2 cellular contexts compared by ENCODE assay signal in the genomic region with DNA sequence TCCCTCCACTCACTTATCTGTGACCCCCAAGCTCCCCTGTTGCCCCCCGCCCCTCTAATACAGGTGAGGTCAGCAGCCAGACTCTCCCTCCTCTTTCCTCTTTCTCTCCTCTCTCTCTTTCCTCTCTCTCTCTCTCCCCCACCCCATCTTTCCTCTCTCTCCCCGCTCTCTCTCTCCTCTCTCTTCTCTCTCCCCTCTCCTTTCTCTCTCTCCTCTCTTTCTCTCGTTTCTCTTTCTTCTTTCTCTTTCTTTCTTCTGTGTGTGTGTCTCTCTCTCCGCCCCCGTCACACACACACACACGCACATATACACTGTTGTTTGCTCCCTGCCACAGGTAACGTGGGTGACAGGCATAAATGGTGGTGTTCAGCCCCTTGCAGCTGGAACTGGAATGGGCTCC.
TF ChIP-seq lines count a peak whose summit lies in the region.

No MANE protein-coding gene starts in this region.

TF ChIP-seq in GM23338, 12 proteins besides CTCF, POLR2A, EP300 and RAD21:
- TF ChIP-seq ZNF114 (CRISPR knock-in tag; IDR thresholded peaks at IDR 0.05): no peak
- TF ChIP-seq, protein P1, sequence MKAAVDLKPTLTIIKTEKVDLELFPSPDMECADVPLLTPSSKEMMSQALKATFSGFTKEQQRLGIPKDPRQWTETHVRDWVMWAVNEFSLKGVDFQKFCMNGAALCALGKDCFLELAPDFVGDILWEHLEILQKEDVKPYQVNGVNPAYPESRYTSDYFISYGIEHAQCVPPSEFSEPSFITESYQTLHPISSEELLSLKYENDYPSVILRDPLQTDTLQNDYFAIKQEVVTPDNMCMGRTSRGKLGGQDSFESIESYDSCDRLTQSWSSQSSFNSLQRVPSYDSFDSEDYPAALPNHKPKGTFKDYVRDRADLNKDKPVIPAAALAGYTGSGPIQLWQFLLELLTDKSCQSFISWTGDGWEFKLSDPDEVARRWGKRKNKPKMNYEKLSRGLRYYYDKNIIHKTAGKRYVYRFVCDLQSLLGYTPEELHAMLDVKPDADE (IDR thresholded peaks at IDR 0.05): no peak
- TF ChIP-seq, protein P2, sequence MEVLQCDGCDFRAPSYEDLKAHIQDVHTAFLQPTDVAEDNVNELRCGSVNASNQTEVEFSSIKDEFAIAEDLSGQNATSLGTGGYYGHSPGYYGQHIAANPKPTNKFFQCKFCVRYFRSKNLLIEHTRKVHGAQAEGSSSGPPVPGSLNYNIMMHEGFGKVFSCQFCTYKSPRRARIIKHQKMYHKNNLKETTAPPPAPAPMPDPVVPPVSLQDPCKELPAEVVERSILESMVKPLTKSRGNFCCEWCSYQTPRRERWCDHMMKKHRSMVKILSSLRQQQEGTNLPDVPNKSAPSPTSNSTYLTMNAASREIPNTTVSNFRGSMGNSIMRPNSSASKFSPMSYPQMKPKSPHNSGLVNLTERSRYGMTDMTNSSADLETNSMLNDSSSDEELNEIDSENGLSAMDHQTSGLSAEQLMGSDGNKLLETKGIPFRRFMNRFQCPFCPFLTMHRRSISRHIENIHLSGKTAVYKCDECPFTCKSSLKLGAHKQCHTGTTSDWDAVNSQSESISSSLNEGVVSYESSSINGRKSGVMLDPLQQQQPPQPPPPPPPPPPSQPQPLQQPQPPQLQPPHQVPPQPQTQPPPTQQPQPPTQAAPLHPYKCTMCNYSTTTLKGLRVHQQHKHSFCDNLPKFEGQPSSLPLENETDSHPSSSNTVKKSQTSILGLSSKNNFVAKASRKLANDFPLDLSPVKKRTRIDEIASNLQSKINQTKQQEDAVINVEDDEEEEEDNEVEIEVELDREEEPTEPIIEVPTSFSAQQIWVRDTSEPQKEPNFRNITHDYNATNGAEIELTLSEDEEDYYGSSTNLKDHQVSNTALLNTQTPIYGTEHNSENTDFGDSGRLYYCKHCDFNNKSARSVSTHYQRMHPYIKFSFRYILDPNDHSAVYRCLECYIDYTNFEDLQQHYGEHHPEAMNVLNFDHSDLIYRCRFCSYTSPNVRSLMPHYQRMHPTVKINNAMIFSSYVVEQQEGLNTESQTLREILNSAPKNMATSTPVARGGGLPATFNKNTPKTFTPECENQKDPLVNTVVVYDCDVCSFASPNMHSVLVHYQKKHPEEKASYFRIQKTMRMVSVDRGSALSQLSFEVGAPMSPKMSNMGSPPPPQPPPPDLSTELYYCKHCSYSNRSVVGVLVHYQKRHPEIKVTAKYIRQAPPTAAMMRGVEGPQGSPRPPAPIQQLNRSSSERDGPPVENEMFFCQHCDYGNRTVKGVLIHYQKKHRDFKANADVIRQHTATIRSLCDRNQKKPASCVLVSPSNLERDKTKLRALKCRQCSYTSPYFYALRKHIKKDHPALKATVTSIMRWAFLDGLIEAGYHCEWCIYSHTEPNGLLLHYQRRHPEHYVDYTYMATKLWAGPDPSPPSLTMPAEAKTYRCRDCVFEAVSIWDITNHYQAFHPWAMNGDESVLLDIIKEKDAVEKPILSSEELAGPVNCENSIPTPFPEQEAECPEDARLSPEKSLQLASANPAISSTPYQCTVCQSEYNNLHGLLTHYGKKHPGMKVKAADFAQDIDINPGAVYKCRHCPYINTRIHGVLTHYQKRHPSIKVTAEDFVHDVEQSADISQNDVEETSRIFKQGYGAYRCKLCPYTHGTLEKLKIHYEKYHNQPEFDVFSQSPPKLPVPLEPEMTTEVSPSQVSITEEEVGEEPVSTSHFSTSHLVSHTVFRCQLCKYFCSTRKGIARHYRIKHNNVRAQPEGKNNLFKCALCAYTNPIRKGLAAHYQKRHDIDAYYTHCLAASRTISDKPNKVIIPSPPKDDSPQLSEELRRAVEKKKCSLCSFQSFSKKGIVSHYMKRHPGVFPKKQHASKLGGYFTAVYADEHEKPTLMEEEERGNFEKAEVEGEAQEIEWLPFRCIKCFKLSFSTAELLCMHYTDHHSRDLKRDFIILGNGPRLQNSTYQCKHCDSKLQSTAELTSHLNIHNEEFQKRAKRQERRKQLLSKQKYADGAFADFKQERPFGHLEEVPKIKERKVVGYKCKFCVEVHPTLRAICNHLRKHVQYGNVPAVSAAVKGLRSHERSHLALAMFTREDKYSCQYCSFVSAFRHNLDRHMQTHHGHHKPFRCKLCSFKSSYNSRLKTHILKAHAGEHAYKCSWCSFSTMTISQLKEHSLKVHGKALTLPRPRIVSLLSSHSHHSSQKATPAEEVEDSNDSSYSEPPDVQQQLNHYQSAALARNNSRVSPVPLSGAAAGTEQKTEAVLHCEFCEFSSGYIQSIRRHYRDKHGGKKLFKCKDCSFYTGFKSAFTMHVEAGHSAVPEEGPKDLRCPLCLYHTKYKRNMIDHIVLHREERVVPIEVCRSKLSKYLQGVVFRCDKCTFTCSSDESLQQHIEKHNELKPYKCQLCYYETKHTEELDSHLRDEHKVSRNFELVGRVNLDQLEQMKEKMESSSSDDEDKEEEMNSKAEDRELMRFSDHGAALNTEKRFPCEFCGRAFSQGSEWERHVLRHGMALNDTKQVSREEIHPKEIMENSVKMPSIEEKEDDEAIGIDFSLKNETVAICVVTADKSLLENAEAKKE (CRISPR knock-in tag; IDR thresholded peaks at IDR 0.05): no peak
- no peak for TF ChIP-seq POLR2AphosphoS5 (IDR thresholded peaks at IDR 0.05; ENCODE audit: low read depth)
- TF ChIP-seq STAT1 (IDR thresholded peaks at IDR 0.05; ENCODE audit: unreplicated experiment): no peak
- no peak for TF ChIP-seq JUNB (IDR thresholded peaks at IDR 0.05; ENCODE audit: unreplicated experiment)
- no peak for TF ChIP-seq EZH2phosphoT487 (IDR thresholded peaks at IDR 0.05; ENCODE audit: unreplicated experiment)
- TF ChIP-seq EZH2 (IDR thresholded peaks at IDR 0.05; ENCODE audit: low read depth, unreplicated experiment): no peak

TF ChIP-seq in HepG2, 621 proteins besides CTCF, POLR2A, EP300 and RAD21:
- TF ChIP-seq RAD51 (IDR thresholded peaks at IDR 0.05; ENCODE audit: borderline replicate concordance) (no peak), CBX1 (IDR thresholded peaks at IDR 0.05; ENCODE audit: low read depth) (no peak), KAT8 (CRISPR knock-in tag; IDR thresholded peaks at IDR 0.05) (no peak), SP2 (CRISPR knock-in tag; IDR thresholded peaks at IDR 0.05) (no peak), ZFX (CRISPR knock-in tag; IDR thresholded peaks at IDR 0.05; ENCODE audit: low read depth) (no peak), MAFK (conservative IDR thresholded peaks at IDR 0.05 in 1 of 2, IDR thresholded peaks at IDR 0.05 in 1 of 2; ENCODE audit: low read length in 2 of 2) (no peak), ZNF296 (CRISPR knock-in tag; conservative IDR thresholded peaks at IDR 0.05) (no peak), KLF16 (CRISPR knock-in tag; IDR thresholded peaks at IDR 0.05) (no peak), ZNF20 (CRISPR knock-in tag; IDR thresholded peaks at IDR 0.05) (no peak), XBP1 (CRISPR knock-in tag; IDR thresholded peaks at IDR 0.05) (no peak)
- TF ChIP-seq, protein P3, sequence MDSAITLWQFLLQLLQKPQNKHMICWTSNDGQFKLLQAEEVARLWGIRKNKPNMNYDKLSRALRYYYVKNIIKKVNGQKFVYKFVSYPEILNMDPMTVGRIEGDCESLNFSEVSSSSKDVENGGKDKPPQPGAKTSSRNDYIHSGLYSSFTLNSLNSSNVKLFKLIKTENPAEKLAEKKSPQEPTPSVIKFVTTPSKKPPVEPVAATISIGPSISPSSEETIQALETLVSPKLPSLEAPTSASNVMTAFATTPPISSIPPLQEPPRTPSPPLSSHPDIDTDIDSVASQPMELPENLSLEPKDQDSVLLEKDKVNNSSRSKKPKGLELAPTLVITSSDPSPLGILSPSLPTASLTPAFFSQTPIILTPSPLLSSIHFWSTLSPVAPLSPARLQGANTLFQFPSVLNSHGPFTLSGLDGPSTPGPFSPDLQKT (CRISPR knock-in tag; IDR thresholded peaks at IDR 0.05; ENCODE audit: borderline replicate concordance): no peak
- TF ChIP-seq, protein P4, sequence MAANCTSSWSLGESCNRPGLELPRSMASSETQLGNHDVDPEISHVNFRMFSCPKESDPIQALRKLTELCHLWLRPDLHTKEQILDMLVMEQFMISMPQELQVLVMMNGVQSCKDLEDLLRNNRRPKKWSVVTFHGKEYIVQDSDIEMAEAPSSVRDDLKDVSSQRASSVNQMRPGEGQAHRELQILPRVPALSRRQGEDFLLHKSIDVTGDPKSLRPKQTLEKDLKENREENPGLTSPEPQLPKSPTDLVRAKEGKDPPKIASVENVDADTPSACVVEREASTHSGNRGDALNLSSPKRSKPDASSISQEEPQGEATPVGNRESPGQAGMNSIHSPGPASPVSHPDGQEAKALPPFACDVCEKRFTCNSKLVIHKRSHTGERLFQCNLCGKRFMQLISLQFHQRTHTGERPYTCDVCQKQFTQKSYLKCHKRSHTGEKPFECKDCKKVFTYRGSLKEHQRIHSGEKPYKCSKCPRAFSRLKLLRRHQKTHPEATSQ (CRISPR knock-in tag; IDR thresholded peaks at IDR 0.05; ENCODE audit: borderline replicate concordance): no peak
